12 cellular contexts compared by ENCODE assay signal in the genomic region with DNA sequence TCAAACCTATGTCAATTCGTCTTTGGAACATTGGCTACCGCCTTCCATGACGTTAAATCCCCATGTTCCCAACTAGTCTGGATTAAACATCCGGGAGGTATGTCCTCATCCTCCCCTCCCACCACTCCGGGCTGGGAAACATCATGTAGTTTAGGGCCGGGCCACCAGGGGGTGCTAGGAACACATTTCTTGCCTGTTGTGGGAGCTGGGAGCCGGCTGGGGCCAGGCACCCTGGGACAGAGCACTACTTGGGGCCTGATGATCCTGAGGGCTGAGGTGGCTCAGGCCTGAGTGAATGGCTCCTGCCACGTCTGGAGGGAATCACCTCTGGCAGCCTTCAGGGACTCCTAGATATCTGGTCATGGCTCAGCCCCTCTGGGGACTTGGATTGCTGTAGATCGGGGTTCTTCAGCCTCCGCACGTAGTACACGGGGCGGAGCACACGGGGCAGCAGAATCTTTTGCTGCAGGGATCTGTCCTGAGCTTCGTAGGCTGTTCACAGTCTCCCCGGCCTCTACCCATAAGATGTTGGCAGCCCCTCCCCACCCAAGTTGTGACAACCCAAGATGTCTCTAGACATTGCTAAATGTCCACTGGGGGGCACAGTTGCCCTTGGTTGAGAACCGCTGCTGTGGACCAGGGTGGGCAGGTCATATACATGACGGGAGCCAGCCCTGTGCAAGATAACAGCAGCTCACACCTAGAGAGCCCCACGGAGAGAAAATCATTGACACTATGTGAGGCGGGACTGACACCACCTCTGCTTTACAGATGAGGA.
DNase-seq lines count a peak whose midpoint lies in the region; ATAC-seq and TF ChIP-seq lines count a peak whose summit lies in the region.
"Had no signal": no experiment of that assay in that cellular context is flagged by ENCODE, and none has a peak within 500 bp of the region (broad histone marks: within the 10 kb centered on the region; RNA-seq: fewer than 3 reads in every experiment).

No MANE protein-coding gene starts in this region.

- H3K4me1 Mint-ChIP-seq in mesothelial cell of epicardium, result no peaks in the 10 kb centered on the region
- H3K4me1 Mint-ChIP-seq: B cell had no signal

- H3K4me3 ChIP-seq in HCT116 (replicated peaks in 1 of 2; ENCODE audit: low read depth in 1 of 2, low read length in 2 of 2), result no peak overlapping the region
- H3K4me3 ChIP-seq in SJCRH30, result no peak overlapping the region
- H3K4me3 ChIP-seq: gastroesophageal sphincter, lung had no signal

- no peak overlapping the region for H3K27ac ChIP-seq in HCT116 (ENCODE audit: low read depth, low read length)
- no peak overlapping the region for H3K27ac ChIP-seq in SJCRH30
- H3K27ac ChIP-seq: gastroesophageal sphincter had no signal

- CTCF ChIA-PET in HCT116 (lab: Charles Lee), result no interaction called here

- TF ChIP-seq POLR2A in HCT116 (IDR thresholded peaks at IDR 0.05; ENCODE audit: borderline replicate concordance, extremely low read depth, insufficient read depth, insufficient read length), result no peak

- H3K4me2 ChIP-seq in HCT116 (ENCODE audit: low read length), result no peak overlapping the region

- H3K27me3 Mint-ChIP-seq in mesothelial cell of epicardium (ENCODE audit: low read depth), result no peaks in the 10 kb centered on the region
- H3K27me3 Mint-ChIP-seq: B cell had no signal

- H3K9me2 ChIP-seq in HCT116 (ENCODE audit: insufficient read depth), result no peaks in the 10 kb centered on the region

- no peaks in the 10 kb centered on the region for H3K79me2 ChIP-seq in HCT116 (ENCODE audit: insufficient read depth, low read length)

- no peak overlapping the region for H3K27ac Mint-ChIP-seq in mesothelial cell of epicardium
- H3K27ac Mint-ChIP-seq: B cell had no signal

- intact Hi-C loops in HCT116 (cut with micrococcal nuclease), result no loop called here

- no peak for ATAC-seq in HCT116
- ATAC-seq in HG03139 (IDR thresholded peaks at IDR 0.05; ENCODE audit: unreplicated experiment), result no peak
- no peak for ATAC-seq in HG03342 (IDR thresholded peaks at IDR 0.05; ENCODE audit: unreplicated experiment)
- ATAC-seq: gastroesophageal sphincter had no signal

- TF ChIP-seq CTCF in HCT116 (IDR thresholded peaks at IDR 0.05 in 2 of 3, conservative IDR thresholded peaks at IDR 0.05 in 1 of 3; ENCODE audit: borderline replicate concordance in 1 of 3, insufficient read depth in 1 of 3, low read depth in 2 of 3, low read length in 2 of 3) (peak in 2 of 3 experiments; percentile 24; a peak in 2 of 6 replicates), mesothelial cell of epicardium (IDR thresholded peaks at IDR 0.05; ENCODE audit: unreplicated experiment) (peak; percentile 34)

- H4K20me1 ChIP-seq in HCT116 (ENCODE audit: insufficient read depth), result no peaks in the 10 kb centered on the region

- H3K27me3 ChIP-seq in HCT116 (ENCODE audit: insufficient read depth, low read length) (no peaks in the 10 kb centered on the region), SJCRH30 (no peaks in the 10 kb centered on the region)
- H3K27me3 ChIP-seq: gastroesophageal sphincter had no signal

- TF ChIP-seq RAD21 in HCT116 (IDR thresholded peaks at IDR 0.05; ENCODE audit: low read depth), result no peak

- no peak overlapping the region for H3K4me3 Mint-ChIP-seq in mesothelial cell of epicardium
- H3K4me3 Mint-ChIP-seq: B cell had no signal

- H3K9me3 Mint-ChIP-seq in mesothelial cell of epicardium, result peaks cover 53% of the 10 kb centered on the region

- no peaks in the 10 kb centered on the region for H3K36me3 ChIP-seq in HCT116 (ENCODE audit: control insufficient read depth in 1 of 2, insufficient read depth in 2 of 2, low read length in 2 of 2)
- H3K36me3 ChIP-seq in SJCRH30, result no peaks in the 10 kb centered on the region
- H3K36me3 ChIP-seq: gastroesophageal sphincter had no signal

- peaks cover 4% of the 10 kb centered on the region for H3K36me3 Mint-ChIP-seq in mesothelial cell of epicardium

- RAD21 ChIA-PET in HCT116 (lab: Charles Lee; ENCODE audit: low non-redundant PET in 1 of 2, low total read pairs in 2 of 2, uncharacterized antibody in 2 of 2, unreplicated experiment in 2 of 2), result no interaction called here

- BruUV-seq in HCT116 (replicated peaks; lab: Mats Ljungman, UMichigan), result no TSS peak

- no peak overlapping the region for H3K9ac ChIP-seq in HCT116 (ENCODE audit: low read length)

- H3K4me1 ChIP-seq in HCT116 (ENCODE audit: control insufficient read depth in 1 of 2, insufficient read depth in 2 of 2, low read length in 2 of 2), result no peaks in the 10 kb centered on the region
- no peaks in the 10 kb centered on the region for H3K4me1 ChIP-seq in SJCRH30
- H3K4me1 ChIP-seq: gastroesophageal sphincter had no signal

- POLR2A ChIA-PET in HCT116 (lab: Charles Lee), result no interaction called here

- peak; percentile 19 to 29 for DNase-seq in activated T-cell treated with anti-CD3 and anti-CD28 coated beads, Interleukin-2, amount 50 U/mL, for 48 hours
- DNase-seq in activated T-cell treated with anti-CD3 and anti-CD28 coated beads, Interleukin-2, amount 50 U/mL, for 1 hour, result no peak
- no peak for DNase-seq in HCT116 (ENCODE audit: low read depth, low spot score)
- DNase-seq in SJCRH30, result peak; percentile 44 to 72
- no peak for DNase-seq in mesothelial cell of epicardium (ENCODE audit: low spot score in 2 of 2, unreplicated experiment in 2 of 2)
- no peak for DNase-seq in DMS114 treated with DMSO at 0.1 percent for 48 hours (lab: John Stamatoyannopoulos, UW; ENCODE audit: unreplicated experiment)
- DNase-seq: activated CD8-positive, alpha-beta memory T cell treated with anti-CD3 and anti-CD28 coated beads for 24 hours had no signal

- H3K9me3 ChIP-seq in HCT116 (ENCODE audit: control insufficient read depth in 1 of 2, insufficient read depth in 1 of 2, low read depth in 1 of 2, low read length in 2 of 2), result peaks cover 0 to 22% of the 10 kb centered on the region in 2 experiments; a peak in 2 of 4 replicates
- no peaks in the 10 kb centered on the region for H3K9me3 ChIP-seq in SJCRH30 (replicated peaks)

- no peak overlapping the region for H2AFZ ChIP-seq in HCT116 (ENCODE audit: low read depth, low read length, poor library complexity, severe bottlenecking)

TF ChIP-seq in HCT116, 20 proteins besides CTCF, POLR2A, EP300 and RAD21:
- TF ChIP-seq JUND (IDR thresholded peaks at IDR 0.05), result no peak
- no peak for TF ChIP-seq CEBPB (IDR thresholded peaks at IDR 0.05; ENCODE audit: low read depth)
- no peak for TF ChIP-seq EZH2 (IDR thresholded peaks at IDR 0.05)
- no peak for TF ChIP-seq SP1 (IDR thresholded peaks at IDR 0.05; ENCODE audit: low read depth)
- TF ChIP-seq, protein P1, sequence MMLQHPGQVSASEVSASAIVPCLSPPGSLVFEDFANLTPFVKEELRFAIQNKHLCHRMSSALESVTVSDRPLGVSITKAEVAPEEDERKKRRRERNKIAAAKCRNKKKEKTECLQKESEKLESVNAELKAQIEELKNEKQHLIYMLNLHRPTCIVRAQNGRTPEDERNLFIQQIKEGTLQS (IDR thresholded peaks at IDR 0.05), result no peak
- TF ChIP-seq POLR2AphosphoS5 (IDR thresholded peaks at IDR 0.05; ENCODE audit: low read depth, low read length), result no peak
- TF ChIP-seq SIN3A (IDR thresholded peaks at IDR 0.05; ENCODE audit: low read depth), result no peak
- TF ChIP-seq ZNF274 (IDR thresholded peaks at IDR 0.05; ENCODE audit: low read depth, low read length), result no peak
- TF ChIP-seq, protein P2, sequence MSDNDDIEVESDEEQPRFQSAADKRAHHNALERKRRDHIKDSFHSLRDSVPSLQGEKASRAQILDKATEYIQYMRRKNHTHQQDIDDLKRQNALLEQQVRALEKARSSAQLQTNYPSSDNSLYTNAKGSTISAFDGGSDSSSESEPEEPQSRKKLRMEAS (IDR thresholded peaks at IDR 0.05), result no peak
- TF ChIP-seq, protein P3, sequence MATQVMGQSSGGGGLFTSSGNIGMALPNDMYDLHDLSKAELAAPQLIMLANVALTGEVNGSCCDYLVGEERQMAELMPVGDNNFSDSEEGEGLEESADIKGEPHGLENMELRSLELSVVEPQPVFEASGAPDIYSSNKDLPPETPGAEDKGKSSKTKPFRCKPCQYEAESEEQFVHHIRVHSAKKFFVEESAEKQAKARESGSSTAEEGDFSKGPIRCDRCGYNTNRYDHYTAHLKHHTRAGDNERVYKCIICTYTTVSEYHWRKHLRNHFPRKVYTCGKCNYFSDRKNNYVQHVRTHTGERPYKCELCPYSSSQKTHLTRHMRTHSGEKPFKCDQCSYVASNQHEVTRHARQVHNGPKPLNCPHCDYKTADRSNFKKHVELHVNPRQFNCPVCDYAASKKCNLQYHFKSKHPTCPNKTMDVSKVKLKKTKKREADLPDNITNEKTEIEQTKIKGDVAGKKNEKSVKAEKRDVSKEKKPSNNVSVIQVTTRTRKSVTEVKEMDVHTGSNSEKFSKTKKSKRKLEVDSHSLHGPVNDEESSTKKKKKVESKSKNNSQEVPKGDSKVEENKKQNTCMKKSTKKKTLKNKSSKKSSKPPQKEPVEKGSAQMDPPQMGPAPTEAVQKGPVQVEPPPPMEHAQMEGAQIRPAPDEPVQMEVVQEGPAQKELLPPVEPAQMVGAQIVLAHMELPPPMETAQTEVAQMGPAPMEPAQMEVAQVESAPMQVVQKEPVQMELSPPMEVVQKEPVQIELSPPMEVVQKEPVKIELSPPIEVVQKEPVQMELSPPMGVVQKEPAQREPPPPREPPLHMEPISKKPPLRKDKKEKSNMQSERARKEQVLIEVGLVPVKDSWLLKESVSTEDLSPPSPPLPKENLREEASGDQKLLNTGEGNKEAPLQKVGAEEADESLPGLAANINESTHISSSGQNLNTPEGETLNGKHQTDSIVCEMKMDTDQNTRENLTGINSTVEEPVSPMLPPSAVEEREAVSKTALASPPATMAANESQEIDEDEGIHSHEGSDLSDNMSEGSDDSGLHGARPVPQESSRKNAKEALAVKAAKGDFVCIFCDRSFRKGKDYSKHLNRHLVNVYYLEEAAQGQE (IDR thresholded peaks at IDR 0.05; ENCODE audit: low read depth), result no peak

Comparison
In these comparisons a context has a peak if more than half of its experiments do, and no peak if none do; other contexts are left out.
1. DNase-seq: peak in activated T-cell treated with anti-CD3 and anti-CD28 coated beads, Interleukin-2, amount 50 U/mL, for 48 hours (2 of 2) and SJCRH30 (2 of 2); none in activated T-cell treated with anti-CD3 and anti-CD28 coated beads, Interleukin-2, amount 50 U/mL, for 1 hour (single experiment), HCT116 (single experiment), mesothelial cell of epicardium (0 of 2) and DMS114 treated with DMSO at 0.1 percent for 48 hours (single experiment).